In the genomic region with DNA sequence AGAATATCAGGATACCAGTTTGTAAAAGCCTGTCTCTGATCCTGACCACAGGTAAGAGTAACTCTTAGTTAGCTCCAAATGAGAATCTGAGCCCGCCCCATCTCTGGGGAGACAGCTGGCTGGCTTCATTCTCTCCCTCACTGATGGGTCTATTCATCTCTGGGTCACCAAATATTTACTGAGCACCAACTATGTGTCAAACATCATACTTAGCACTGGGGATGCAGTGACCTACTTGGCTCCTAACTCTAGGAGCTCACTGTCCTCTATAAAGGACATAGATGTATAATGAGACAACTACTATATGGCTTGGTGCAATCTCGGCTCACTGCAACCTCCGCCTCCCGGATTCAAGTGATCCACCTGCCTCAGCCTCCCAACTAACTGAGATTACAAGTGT, we compare ENCODE assay signal across 29 cellular contexts.
"Had no signal": no experiment of that assay in that cellular context is flagged by ENCODE, and none has a peak within 500 bp of the region (broad histone marks: within the 10 kb centered on the region; RNA-seq: fewer than 3 reads in every experiment).

No MANE protein-coding gene starts in this region.

- H3K27me3 ChIP-seq: colonic mucosa, dorsolateral prefrontal cortex, esophagus muscularis mucosa, esophagus squamous epithelium, foreskin keratinocyte, gastrocnemius medialis, gastroesophageal sphincter, hepatocyte had no signal

- DNase-seq: colonic mucosa; cortex of kidney; dermis blood vessel endothelial cell; dorsolateral prefrontal cortex; effector CD4-positive, alpha-beta T cell; effector CD8-positive, alpha-beta T cell; effector memory CD4-positive, alpha-beta T cell; effector memory CD8-positive, alpha-beta T cell; endodermal cell; erythroblast; esophagus squamous epithelium; foreskin fibroblast; foreskin keratinocyte; foreskin melanocyte; gastrocnemius medialis; glutamatergic neuron; head of caudate nucleus; heart left ventricle; heart right ventricle had no signal

- H3K9me3 ChIP-seq: colonic mucosa, esophagus muscularis mucosa, esophagus squamous epithelium, gastrocnemius medialis, gastroesophageal sphincter, heart left ventricle, heart right ventricle had no signal

- H3K27ac ChIP-seq: colonic mucosa, coronary artery, dorsolateral prefrontal cortex, epithelial cell of prostate, esophagus muscularis mucosa, esophagus squamous epithelium, foreskin keratinocyte, gastrocnemius medialis, gastroesophageal sphincter, heart left ventricle, heart right ventricle, hepatocyte had no signal

- H3K79me2 ChIP-seq: hepatocyte had no signal

- H3K4me1 ChIP-seq: colonic mucosa had no signal

- H3K36me3 ChIP-seq: colonic mucosa, esophagus muscularis mucosa, esophagus squamous epithelium, gastrocnemius medialis, gastroesophageal sphincter, heart left ventricle, heart right ventricle had no signal

- FAIRE-seq: colon, endometrium, endothelial cell of umbilical vein, frontal cortex had no signal

- H3K4me2 ChIP-seq: hepatocyte had no signal

- H2AFZ ChIP-seq: hepatocyte had no signal

- ATAC-seq: effector memory CD8-positive, alpha-beta T cell; esophagus mucosa; foreskin keratinocyte; gastrocnemius medialis; gastroesophageal sphincter; heart left ventricle; heart right ventricle had no signal

- H3K4me3 ChIP-seq: colonic mucosa, coronary artery, dorsolateral prefrontal cortex, esophagus muscularis mucosa, esophagus squamous epithelium, gastrocnemius medialis, gastroesophageal sphincter, heart left ventricle, heart right ventricle, hepatocyte had no signal
